In genomic region chr9:5511935-5512580, GRCh38 we compare ENCODE assay signal across 16 cellular contexts. TPM values are rescaled to one million over a fixed set of nuclear protein-coding genes. Genes with fewer than 3 reads are reported as not detected.
DNase-seq lines count a peak whose midpoint lies in the region; ATAC-seq and TF ChIP-seq lines count a peak whose summit lies in the region.
"Had no signal": no experiment of that assay in that cellular context is flagged by ENCODE, and none has a peak within 500 bp of the region (broad histone marks: within the 10 kb centered on the region; RNA-seq: fewer than 3 reads in every experiment).

No MANE protein-coding gene starts in this region.

- no peaks in the 10 kb centered on the region for H3K27me3 ChIP-seq in mesendoderm (ENCODE audit: insufficient read depth, low read length, poor library complexity)
- no peaks in the 10 kb centered on the region for H3K27me3 ChIP-seq in gastrocnemius medialis
- H3K27me3 ChIP-seq: esophagus squamous epithelium, left lung, ovary had no signal

- no peak overlapping the region for H4K8ac ChIP-seq in mesendoderm (ENCODE audit: low read depth, low read length)

- CTCF ChIA-PET in activated CD4-positive, alpha-beta T cell treated with anti-CD3 and anti-CD28 coated beads for 36 hours (lab: Charles Lee): interaction anchor here (1.2 to 2.2 kb wide), 3 partner anchors 10 to 538 kb away, joined by 3 to 7 read pairs (median 5); no protein-coding TSS in a partner anchor
- CTCF ChIA-PET in MCF 10A (lab: Yijun Ruan, JAX): interaction anchor here (1.4 to 2.2 kb wide), 2 partner anchors 62 to 78 kb away, joined by 6 to 10 read pairs; partner anchors contain the start of gene CD274

- no peak overlapping the region for H3K4me2 ChIP-seq in mesendoderm (ENCODE audit: low read length)

- TF ChIP-seq POLR2A in gastrocnemius medialis (IDR thresholded peaks at IDR 0.05): no peak

- no peak overlapping the region for H3K56ac ChIP-seq in mesendoderm (ENCODE audit: low read length)

- peaks cover 52% of the 10 kb centered on the region for H3K4me1 Mint-ChIP-seq in activated CD4-positive, alpha-beta T cell treated with anti-CD3 and anti-CD28 coated beads for 36 hours
- peaks cover 86% of the 10 kb centered on the region for H3K4me1 Mint-ChIP-seq in HFFc6 (ENCODE audit: low read depth)
- peaks cover 44% of the 10 kb centered on the region for H3K4me1 Mint-ChIP-seq in MCF 10A (ENCODE audit: insufficient read depth, unreplicated experiment)

- intact Hi-C loops in activated CD4-positive, alpha-beta T cell treated with anti-CD3 and anti-CD28 coated beads for 36 hours (cut with DNase I, micrococcal nuclease): loop anchor here (2.0 kb wide), 3 partner anchors 17 to 75 kb away; partner anchors contain the start of gene CD274 (in 1 of the 2)
- intact Hi-C loops in MCF 10A (cut with micrococcal nuclease) (loop anchor here (5.0 kb wide), 1 partner anchor 40 kb away; no protein-coding TSS in a partner anchor), gastrocnemius medialis (cut with DNase I; ENCODE audit: low total_unique reads) (loop anchor here (5.0 to 10.0 kb wide), 2 partner anchors 75 to 827 kb away; partner anchors contain the start of gene PLGRKT)

- H3K4me3 Mint-ChIP-seq in activated CD4-positive, alpha-beta T cell treated with anti-CD3 and anti-CD28 coated beads for 36 hours: peak overlapping the region; percentile 64
- peak overlapping the region; percentile 93 for H3K4me3 Mint-ChIP-seq in HFFc6
- peak overlapping the region; percentile 66 for H3K4me3 Mint-ChIP-seq in MCF 10A (ENCODE audit: unreplicated experiment)

- no peak overlapping the region for H3K23ac ChIP-seq in mesendoderm (ENCODE audit: low read length)

- H2BK120ac ChIP-seq in mesendoderm (ENCODE audit: low read depth, low read length): no peak overlapping the region

- H2BK15ac ChIP-seq in mesendoderm (replicated peaks; ENCODE audit: low read depth): no peak overlapping the region

- ATAC-seq in activated CD4-positive, alpha-beta T cell treated with anti-CD3 and anti-CD28 coated beads for 36 hours: no peak
- no peak for ATAC-seq in HG02970 (IDR thresholded peaks at IDR 0.05; ENCODE audit: low FRiP score, unreplicated experiment)
- ATAC-seq in gastrocnemius medialis: no peak
- ATAC-seq: left lung had no signal

- BruUV-seq in MCF 10A (replicated peaks; lab: Mats Ljungman, UMichigan): no TSS peak

- DNase-seq in activated CD4-positive, alpha-beta T cell treated with anti-CD3 and anti-CD28 coated beads for 36 hours: no peak
- DNase-seq in activated CD4-positive, alpha-beta T cell treated with anti-CD3 and anti-CD28 coated beads, Interleukin-2, amount 50 U/mL, for 48 hours: no peak
- DNase-seq in HFFc6: no peak
- DNase-seq in MCF 10A (ENCODE audit: unreplicated experiment): no peak
- no peak for DNase-seq in skeletal muscle cell (ENCODE audit: low read depth)
- DNase-seq in mesendoderm: no peak
- DNase-seq in gastrocnemius medialis: no peak
- DNase-seq: ACHN; DND-41; esophagus squamous epithelium; left lung; NK-92 treated with Interleukin-12 subunit alpha and Interleukin-12 subunit beta, amount 100 ng/mL, for 24 hours; ovary; stimulated activated CD4-positive, alpha-beta T cell treated with anti-CD3 and anti-CD28 coated beads, Interleukin-4, amount 100 ng/mL, for 1 hour had no signal

- H3K27ac Mint-ChIP-seq in activated CD4-positive, alpha-beta T cell treated with anti-CD3 and anti-CD28 coated beads for 36 hours: peak overlapping the region; percentile 55
- H3K27ac Mint-ChIP-seq in HFFc6: peak overlapping the region; percentile 97
- H3K27ac Mint-ChIP-seq in MCF 10A (ENCODE audit: low read depth, unreplicated experiment): peak overlapping the region; percentile 91

- H3K36me3 ChIP-seq in mesendoderm (ENCODE audit: control insufficient read depth, insufficient read depth, low read length) (no peaks in the 10 kb centered on the region), gastrocnemius medialis (no peaks in the 10 kb centered on the region)
- H3K36me3 ChIP-seq: esophagus squamous epithelium, left lung, ovary had no signal

- peaks cover 1% of the 10 kb centered on the region for H3K9me3 Mint-ChIP-seq in activated CD4-positive, alpha-beta T cell treated with anti-CD3 and anti-CD28 coated beads for 36 hours (ENCODE audit: low read depth)
- H3K9me3 Mint-ChIP-seq in HFFc6 (peaks cover 8% of the 10 kb centered on the region), MCF 10A (ENCODE audit: unreplicated experiment) (peaks cover 7% of the 10 kb centered on the region)

- TF ChIP-seq CTCF in HFFc6 (IDR thresholded peaks at IDR 0.05): no peak
- TF ChIP-seq CTCF in MCF 10A (IDR thresholded peaks at IDR 0.05; ENCODE audit: unreplicated experiment): no peak
- no peak for TF ChIP-seq CTCF in gastrocnemius medialis (IDR thresholded peaks at IDR 0.05 in 4 of 5, conservative IDR thresholded peaks at IDR 0.05 in 1 of 5)

- no peak overlapping the region for H3K18ac ChIP-seq in mesendoderm (ENCODE audit: low read length)

- no peak overlapping the region for H4K5ac ChIP-seq in mesendoderm (ENCODE audit: low read length)

- no peak overlapping the region for H2AK5ac ChIP-seq in mesendoderm (ENCODE audit: low read length)

- POLR2A ChIA-PET in activated CD4-positive, alpha-beta T cell treated with anti-CD3 and anti-CD28 coated beads for 36 hours (lab: Charles Lee): no interaction called here
- POLR2A ChIA-PET in MCF 10A (lab: Yijun Ruan, JAX): interaction anchor here (1.0 kb wide), 1 partner anchor 38 kb away, joined by 3 read pairs; no protein-coding TSS in a partner anchor

- no peaks in the 10 kb centered on the region for H3K9me3 ChIP-seq in gastrocnemius medialis
- H3K9me3 ChIP-seq: esophagus squamous epithelium, left lung, ovary had no signal

- peak overlapping the region; percentile 47 for H3K4me3 ChIP-seq in skeletal muscle cell (ENCODE audit: low read depth, low read length)
- no peak overlapping the region for H3K4me3 ChIP-seq in mesendoderm (ENCODE audit: low read length)
- H3K4me3 ChIP-seq in gastrocnemius medialis: peak overlapping the region in 2 of 4 donors; percentile 37 to 41
- H3K4me3 ChIP-seq: ovary had no signal

- no peak overlapping the region for H2BK5ac ChIP-seq in mesendoderm (ENCODE audit: low read length)

- H3K4me1 ChIP-seq in mesendoderm (ENCODE audit: control insufficient read depth, low read depth, low read length): peaks cover 2% of the 10 kb centered on the region
- H3K4me1 ChIP-seq in gastrocnemius medialis: peaks cover 31 to 40% of the 10 kb centered on the region in 2 donors

- peaks cover 2% of the 10 kb centered on the region for H3K36me3 Mint-ChIP-seq in activated CD4-positive, alpha-beta T cell treated with anti-CD3 and anti-CD28 coated beads for 36 hours (ENCODE audit: low read depth)
- H3K36me3 Mint-ChIP-seq in HFFc6 (ENCODE audit: low read depth) (peaks cover 37% of the 10 kb centered on the region), MCF 10A (ENCODE audit: insufficient read depth, unreplicated experiment) (no peaks in the 10 kb centered on the region)

- H3K79me2 ChIP-seq in mesendoderm (ENCODE audit: control insufficient read depth, insufficient read depth, low read length): no peaks in the 10 kb centered on the region

- H3K79me1 ChIP-seq in mesendoderm (ENCODE audit: low read length): no peaks in the 10 kb centered on the region

- H3K9ac ChIP-seq in mesendoderm (ENCODE audit: low read length): no peak overlapping the region

- WGBS in mesendoderm (ENCODE audit: extremely low coverage, insufficient coverage, low lambda C conversion rate): 100% methylated on average over 1 of the region's 6 CpGs

- no peak overlapping the region for H3K4ac ChIP-seq in mesendoderm (ENCODE audit: low read depth, low read length)

- in situ Hi-C loops in gastrocnemius medialis (cut with MboI; ENCODE audit: low sequenced_read_pairs in 4 of 4): loop anchor here in 1 of 4 donors (10.0 kb wide), 1 partner anchor 57 kb away; the partner anchor contains the start of gene CD274

- no peaks in the 10 kb centered on the region for H3K27me3 Mint-ChIP-seq in activated CD4-positive, alpha-beta T cell treated with anti-CD3 and anti-CD28 coated beads for 36 hours
- H3K27me3 Mint-ChIP-seq in HFFc6 (ENCODE audit: insufficient read depth) (peaks cover 3% of the 10 kb centered on the region), MCF 10A (ENCODE audit: insufficient read depth, unreplicated experiment) (no peaks in the 10 kb centered on the region)

- H3K27ac ChIP-seq in mesendoderm (ENCODE audit: low read depth, low read length): no peak overlapping the region
- H3K27ac ChIP-seq in gastrocnemius medialis: peak overlapping the region in 1 of 4 donors; percentile 74
- H3K27ac ChIP-seq: esophagus squamous epithelium, left lung, ovary had no signal

RNA-seq across cellular contexts. Expression of gene PDCD1LG2, which starts 1.7 kb away (rescaled TPM):
- under 1 TPM; 0.43 to 0.81 TPM for total RNA-seq in activated CD4-positive, alpha-beta T cell treated with anti-CD3 and anti-CD28 coated beads for 36 hours
- total RNA-seq in HFFc6 (2021; fragmentation: NEBNext Ultra II Directional; extraction: Animal tissue kit (Norgen Biotek cat#: 25700)): 10 to 100 TPM; 31.6 to 50.9 (median 42.6) TPM
- 1.8 and 3.2 TPM in 2 replicates for total RNA-seq in MCF 10A (2022)
- polyA plus RNA-seq in mesendoderm (2013, experiment 1 of 2): 0.04 TPM
- polyA plus RNA-seq in mesendoderm (2013, experiment 2 of 2): 0.08 TPM
- 1 to 10 TPM; 1.4 to 2.5 (median 1.7) TPM for total RNA-seq in gastrocnemius medialis
- total RNA-seq: HT-29 had no signal
